In genomic region chr3:142945023-142945422, GRCh38 we compare ENCODE assay signal across 33 cellular contexts. TPM values are rescaled to one million over a fixed set of nuclear protein-coding genes. Genes with fewer than 3 reads are reported as not detected.
A peak's percentile ranks its signal among the peaks of the same experiment; 100 is the strongest.
DNase-seq lines count a peak whose midpoint lies in the region; ATAC-seq, FAIRE-seq and TF ChIP-seq lines count a peak whose summit lies in the region.
"Had no signal": no experiment of that assay in that cellular context is flagged by ENCODE, and none has a peak within 500 bp of the region (broad histone marks: within the 10 kb centered on the region; RNA-seq: fewer than 3 reads in every experiment).

No MANE protein-coding gene starts in this region.

- peaks cover 39% of the 10 kb centered on the region for H3K4me1 Mint-ChIP-seq in activated CD8-positive, alpha-beta memory T cell treated with anti-CD3 and anti-CD28 coated beads, Interleukin-2, amount 10 ng/mL, durations not matched to agents 7 days and 5 days
- peaks cover 21% of the 10 kb centered on the region for H3K4me1 Mint-ChIP-seq in stimulated activated effector memory CD8-positive, alpha-beta T cell treated with anti-CD3 and anti-CD28 coated beads, Interleukin-12 subunit alpha, Interleukin-12 subunit beta, amount 100 ng/mL, for 72 hours

- DNase-seq in activated CD8-positive, alpha-beta memory T cell treated with anti-CD3 and anti-CD28 coated beads, Interleukin-2, amount 10 ng/mL, durations not matched to agents 7 days and 5 days: no peak
- DNase-seq in activated CD8-positive, alpha-beta memory T cell treated with anti-CD3 and anti-CD28 coated beads for 24 hours: no peak
- no peak for DNase-seq in stimulated activated effector memory CD8-positive, alpha-beta T cell treated with anti-CD3 and anti-CD28 coated beads, Interleukin-12 subunit alpha, Interleukin-12 subunit beta, amount 100 ng/mL, for 72 hours (ENCODE audit: low spot score in 2 of 2)
- DNase-seq in kidney: no peak
- no peak for DNase-seq in ascending aorta (ENCODE audit: low spot score in 2 of 2)
- DNase-seq in H7: no peak
- DNase-seq: activated CD4-positive, alpha-beta T cell treated with anti-CD3 and anti-CD28 coated beads for 48 hours; activated CD8-positive, alpha-beta memory T cell treated with anti-CD3 and anti-CD28 coated beads, Interleukin-2, amount 50 U/mL, for 4 hours; activated naive CD4-positive, alpha-beta T cell treated with anti-CD3 and anti-CD28 coated beads, Interleukin-2, amount 50 U/mL, for 16 hours; amygdala; DMS153; foreskin fibroblast; heart left ventricle; kidney glomerular epithelial cell; NCI-H2029; NCI-H526; nephron progenitor cell; Right ventricle myocardium superior; stomach; thyroid gland had no signal

- H3K9me3 ChIP-seq in kidney (ENCODE audit: control insufficient read depth in 1 of 2, low read length in 2 of 2) (no peaks in the 10 kb centered on the region), ascending aorta (no peaks in the 10 kb centered on the region)
- H3K9me3 ChIP-seq: heart left ventricle, thyroid gland, vagina had no signal

- H3K27me3 ChIP-seq in ascending aorta: no peaks in the 10 kb centered on the region
- no peaks in the 10 kb centered on the region for H3K27me3 ChIP-seq in H7 (ENCODE audit: control insufficient read depth, insufficient read depth, low read length)
- H3K27me3 ChIP-seq: vagina had no signal

- peak overlapping the region; percentile 64 for H3K4me3 Mint-ChIP-seq in activated CD8-positive, alpha-beta memory T cell treated with anti-CD3 and anti-CD28 coated beads, Interleukin-2, amount 10 ng/mL, durations not matched to agents 7 days and 5 days
- H3K4me3 Mint-ChIP-seq in stimulated activated effector memory CD8-positive, alpha-beta T cell treated with anti-CD3 and anti-CD28 coated beads, Interleukin-12 subunit alpha, Interleukin-12 subunit beta, amount 100 ng/mL, for 72 hours: peak overlapping the region; percentile 57
- H3K4me3 Mint-ChIP-seq: nephron progenitor cell had no signal

- no peaks in the 10 kb centered on the region for H3K9me3 Mint-ChIP-seq in activated CD8-positive, alpha-beta memory T cell treated with anti-CD3 and anti-CD28 coated beads, Interleukin-2, amount 10 ng/mL, durations not matched to agents 7 days and 5 days (ENCODE audit: low read depth)
- H3K9me3 Mint-ChIP-seq in stimulated activated effector memory CD8-positive, alpha-beta T cell treated with anti-CD3 and anti-CD28 coated beads, Interleukin-12 subunit alpha, Interleukin-12 subunit beta, amount 100 ng/mL, for 72 hours: no peaks in the 10 kb centered on the region
- H3K9me3 Mint-ChIP-seq: nephron progenitor cell; T-helper 2 cell treated with Interferon-gamma antibody and Interleukin-4, amounts not matched to agents 5 μg/mL and 100 μg/mL, for 36 hours had no signal

- H3K27me3 Mint-ChIP-seq in activated CD8-positive, alpha-beta memory T cell treated with anti-CD3 and anti-CD28 coated beads, Interleukin-2, amount 10 ng/mL, durations not matched to agents 7 days and 5 days: peaks cover 27% of the 10 kb centered on the region

- H3K36me3 ChIP-seq in kidney (ENCODE audit: control insufficient read depth in 1 of 2, insufficient read depth in 2 of 2, low read length in 2 of 2) (no peaks in the 10 kb centered on the region), ascending aorta (no peaks in the 10 kb centered on the region), H7 (replicated peaks; ENCODE audit: control insufficient read depth, insufficient read depth, low read length) (no peaks in the 10 kb centered on the region)
- H3K36me3 ChIP-seq: heart left ventricle, stomach, thyroid gland, vagina had no signal

- H3K27ac Mint-ChIP-seq in activated CD8-positive, alpha-beta memory T cell treated with anti-CD3 and anti-CD28 coated beads, Interleukin-2, amount 10 ng/mL, durations not matched to agents 7 days and 5 days: peak overlapping the region; percentile 86
- peak overlapping the region; percentile 80 for H3K27ac Mint-ChIP-seq in stimulated activated effector memory CD8-positive, alpha-beta T cell treated with anti-CD3 and anti-CD28 coated beads, Interleukin-12 subunit alpha, Interleukin-12 subunit beta, amount 100 ng/mL, for 72 hours
- H3K27ac Mint-ChIP-seq: nephron progenitor cell; T-helper 2 cell treated with Interferon-gamma antibody and Interleukin-4, amounts not matched to agents 5 μg/mL and 100 μg/mL, for 36 hours had no signal

- peak; percentile 13 for ATAC-seq in activated CD8-positive, alpha-beta memory T cell treated with anti-CD3 and anti-CD28 coated beads, Interleukin-2, amount 10 ng/mL, durations not matched to agents 7 days and 5 days
- peak; percentile 24 for ATAC-seq in GM21526 (IDR thresholded peaks at IDR 0.05; ENCODE audit: low FRiP score, unreplicated experiment)
- peak; percentile 5 for ATAC-seq in HG03520 (IDR thresholded peaks at IDR 0.05; ENCODE audit: unreplicated experiment)
- no peak for ATAC-seq in stimulated activated effector memory CD8-positive, alpha-beta T cell treated with anti-CD3 and anti-CD28 coated beads, Interleukin-12 subunit alpha, Interleukin-12 subunit beta, amount 100 ng/mL, for 72 hours
- ATAC-seq: HCT116, heart left ventricle had no signal

- TF ChIP-seq CTCF in kidney (IDR thresholded peaks at IDR 0.05; ENCODE audit: borderline replicate concordance, extremely low read depth, insufficient read depth) (no peak), ascending aorta (IDR thresholded peaks at IDR 0.05) (no peak)

- peaks cover 5% of the 10 kb centered on the region for H3K36me3 Mint-ChIP-seq in activated CD8-positive, alpha-beta memory T cell treated with anti-CD3 and anti-CD28 coated beads, Interleukin-2, amount 10 ng/mL, durations not matched to agents 7 days and 5 days
- no peaks in the 10 kb centered on the region for H3K36me3 Mint-ChIP-seq in stimulated activated effector memory CD8-positive, alpha-beta T cell treated with anti-CD3 and anti-CD28 coated beads, Interleukin-12 subunit alpha, Interleukin-12 subunit beta, amount 100 ng/mL, for 72 hours

- no peak for FAIRE-seq in kidney (lab: Jason Lieb, UNC)
- FAIRE-seq: bronchial epithelial cell had no signal

- H3K4me1 ChIP-seq in kidney (ENCODE audit: control insufficient read depth in 1 of 2, insufficient read depth in 1 of 2, low read depth in 1 of 2, low read length in 2 of 2) (no peaks in the 10 kb centered on the region), ascending aorta (no peaks in the 10 kb centered on the region)
- H3K4me1 ChIP-seq: thyroid gland, vagina had no signal

- intact Hi-C loops in kidney (cut with DNase I) (no loop called here), ascending aorta (cut with DNase I) (no loop called here)

- no peak overlapping the region for H3K9ac ChIP-seq in kidney (ENCODE audit: low read length in 2 of 2)

- H3K27ac ChIP-seq in kidney (ENCODE audit: low read depth in 2 of 2, low read length in 2 of 2) (no peak overlapping the region), ascending aorta (no peak overlapping the region)
- H3K27ac ChIP-seq: coronary artery, heart left ventricle, thyroid gland, vagina had no signal

- CTCF ChIA-PET in activated CD8-positive, alpha-beta memory T cell treated with anti-CD3 and anti-CD28 coated beads, Interleukin-2, amount 10 ng/mL, durations not matched to agents 7 days and 5 days (lab: Charles Lee): interaction anchor here (0.6 to 4.6 kb wide), 3 partner anchors 13 to 42 kb away, joined by 4 to 24 read pairs (median 9); no protein-coding TSS in a partner anchor

- H3K4me3 ChIP-seq in kidney (ENCODE audit: low read length in 2 of 2) (no peak overlapping the region), ascending aorta (no peak overlapping the region), H7 (ENCODE audit: insufficient read depth, low read depth, low read length) (no peak overlapping the region)
- H3K4me3 ChIP-seq: coronary artery, lung, skin epidermis, stomach, thyroid gland, vagina had no signal

RNA-seq across cellular contexts. Expression of gene PAQR9, which starts 18.5 kb away (rescaled TPM):
- not detected for total RNA-seq in activated CD8-positive, alpha-beta memory T cell treated with anti-CD3 and anti-CD28 coated beads, Interleukin-2, amount 10 ng/mL, durations not matched to agents 7 days and 5 days
- total RNA-seq in kidney: 0.09 TPM
- polyA plus RNA-seq in kidney (ENCODE audit: insufficient read depth, low read depth, low replicate concordance): not detected
- not detected for total RNA-seq in ascending aorta
- total RNA-seq in H7 (2014; rRNA removed; shearing (Covaris generic)): 0.21 and 0.63 TPM in 2 replicates
- total RNA-seq: A172, bronchial epithelial cell, lung, mononuclear cell, osteocyte, stomach, thyroid gland, vagina had no signal
- polyA plus RNA-seq: esophagus, lung, stomach had no signal

RNA-seq across cellular contexts. Expression of gene PCOLCE2, which starts 56.1 kb away (rescaled TPM):
- not detected for total RNA-seq in activated CD8-positive, alpha-beta memory T cell treated with anti-CD3 and anti-CD28 coated beads, Interleukin-2, amount 10 ng/mL, durations not matched to agents 7 days and 5 days
- total RNA-seq in kidney (1.9 TPM), ascending aorta (58.1 TPM)
- 59.0 TPM for polyA plus RNA-seq in kidney (ENCODE audit: insufficient read depth, low read depth, low replicate concordance)
- total RNA-seq in H7 (2014; rRNA removed; shearing (Covaris generic)): 9.4 and 18.3 TPM in 2 replicates
- total RNA-seq: mononuclear cell had no signal

RNA-seq across cellular contexts. Expression of gene U2SURP, which starts 56.3 kb away (rescaled TPM):
- total RNA-seq in activated CD8-positive, alpha-beta memory T cell treated with anti-CD3 and anti-CD28 coated beads, Interleukin-2, amount 10 ng/mL, durations not matched to agents 7 days and 5 days: 100 to 1,000 TPM; 155 to 163 TPM
- 97.7 TPM for total RNA-seq in kidney
- 23.0 TPM for polyA plus RNA-seq in kidney (ENCODE audit: insufficient read depth, low read depth, low replicate concordance)
- total RNA-seq in ascending aorta: 68.6 TPM
- 110 and 139 TPM in 2 replicates for total RNA-seq in H7 (2014; rRNA removed; shearing (Covaris generic))
